In genomic region chr18:43934322-43935050, GRCh38 we compare ENCODE assay signal across 14 cellular contexts.
"Had no signal": no experiment of that assay in that cellular context is flagged by ENCODE, and none has a peak within 500 bp of the region (broad histone marks: within the 10 kb centered on the region; RNA-seq: fewer than 3 reads in every experiment).

No MANE protein-coding gene starts in this region.

- DNase-seq: activated effector memory CD4-positive, alpha-beta T cell treated with Interleukin-2 at 50 U/mL for 16 hours; activated T-cell treated with anti-CD3 and anti-CD28 coated beads, Interleukin-2, amount 50 U/mL, for 1 hour; amniotic stem cell; head of caudate nucleus; retina; T-helper 2 cell had no signal

- H3K27ac ChIP-seq: parathyroid adenoma had no signal

- H3K27me3 Mint-ChIP-seq: activated naive CD4-positive, alpha-beta T cell treated with anti-CD3 and anti-CD28 coated beads, Interleukin-2, amount 50 U/mL, for 24 hours; brain; dendritic cell treated with granulocyte-macrophage colony-stimulating factor and Interleukin-4, amounts not matched to agents 40 ng/mL and 50 ng/mL, for 4 days had no signal

- H3K27ac Mint-ChIP-seq: activated naive CD4-positive, alpha-beta T cell treated with anti-CD3 and anti-CD28 coated beads, Interleukin-2, amount 50 U/mL, for 24 hours; dendritic cell treated with granulocyte-macrophage colony-stimulating factor and Interleukin-4, amounts not matched to agents 40 ng/mL and 50 ng/mL, for 4 days; stimulated activated effector memory CD8-positive, alpha-beta T cell treated with anti-CD3 and anti-CD28 coated beads, Interleukin-12 subunit alpha, Interleukin-12 subunit beta, amount 100 ng/mL, for 72 hours had no signal

- H3K9ac ChIP-seq: parathyroid adenoma had no signal

- H3K36me3 Mint-ChIP-seq: activated naive CD4-positive, alpha-beta T cell treated with anti-CD3 and anti-CD28 coated beads, Interleukin-2, amount 50 U/mL, for 24 hours; brain; stimulated activated effector memory CD8-positive, alpha-beta T cell treated with anti-CD3 and anti-CD28 coated beads, Interleukin-12 subunit alpha, Interleukin-12 subunit beta, amount 100 ng/mL, for 72 hours had no signal

- H3K4me3 Mint-ChIP-seq: activated naive CD4-positive, alpha-beta T cell treated with anti-CD3 and anti-CD28 coated beads, Interleukin-2, amount 50 U/mL, for 24 hours; brain; dendritic cell treated with granulocyte-macrophage colony-stimulating factor and Interleukin-4, amounts not matched to agents 40 ng/mL and 50 ng/mL, for 4 days; stimulated activated effector memory CD8-positive, alpha-beta T cell treated with anti-CD3 and anti-CD28 coated beads, Interleukin-12 subunit alpha, Interleukin-12 subunit beta, amount 100 ng/mL, for 72 hours had no signal

- H2AFZ ChIP-seq: parathyroid adenoma had no signal

- H3K36me3 ChIP-seq: tibial nerve had no signal

- ATAC-seq: activated CD4-positive, CD25-positive, alpha-beta regulatory T cell treated with anti-CD3 and anti-CD28 coated beads, Interleukin-2, amount 50 U/mL, for 24 hours; stimulated activated effector memory CD8-positive, alpha-beta T cell treated with anti-CD3 and anti-CD28 coated beads, Interleukin-12 subunit alpha, Interleukin-12 subunit beta, amount 100 ng/mL, for 72 hours had no signal

- H3K4me1 Mint-ChIP-seq: activated naive CD4-positive, alpha-beta T cell treated with anti-CD3 and anti-CD28 coated beads, Interleukin-2, amount 50 U/mL, for 24 hours; stimulated activated effector memory CD8-positive, alpha-beta T cell treated with anti-CD3 and anti-CD28 coated beads, Interleukin-12 subunit alpha, Interleukin-12 subunit beta, amount 100 ng/mL, for 72 hours had no signal

- H3K9me3 ChIP-seq: tibial nerve had no signal

- H3K4me1 ChIP-seq: parathyroid adenoma had no signal

- H3K4me3 ChIP-seq: skin epidermis, tibial nerve had no signal

- H3K27me3 ChIP-seq: tibial nerve had no signal

- H3K79me2 ChIP-seq: parathyroid adenoma had no signal
